17 cellular contexts compared by ENCODE assay signal in genomic region chr17:9285602-9286001, GRCh38.
DNase-seq lines count a peak whose midpoint lies in the region; ATAC-seq and TF ChIP-seq lines count a peak whose summit lies in the region.
"Had no signal": no experiment of that assay in that cellular context is flagged by ENCODE, and none has a peak within 500 bp of the region (broad histone marks: within the 10 kb centered on the region; RNA-seq: fewer than 3 reads in every experiment).

No MANE protein-coding gene starts in this region.

- DNase-seq in AG10803 (ENCODE audit: low read depth): peak; percentile 78
- no peak for DNase-seq in MG63
- peak; percentile 26 for DNase-seq in fibroblast of villous mesenchyme (ENCODE audit: low read depth)
- DNase-seq in NOMO-1 (lab: John Stamatoyannopoulos, UW; ENCODE audit: unreplicated experiment in 2 of 2): no peak
- DNase-seq in mammary epithelial cell: no peak
- DNase-seq: ACHN, HCEC 1CT, Karpas-422, NCI-H1417, NCI-H1930, NCI-H2171 treated with DMSO at 0.1 percent for 48 hours, NCI-H510A, NCI-H82, SHP77 had no signal

- no peaks in the 10 kb centered on the region for H4K20me1 ChIP-seq in mammary epithelial cell (ENCODE audit: insufficient read depth, low read length)

- peaks cover 6% of the 10 kb centered on the region for H3K4me1 ChIP-seq in skeletal muscle satellite cell (ENCODE audit: control insufficient read depth, insufficient read depth, low read length)
- H3K4me1 ChIP-seq in mammary epithelial cell (ENCODE audit: insufficient read depth, low read length): peaks cover 9% of the 10 kb centered on the region

- no peak for ATAC-seq in GM21529 (IDR thresholded peaks at IDR 0.05; ENCODE audit: unreplicated experiment)
- ATAC-seq: HepG2 had no signal

- TF ChIP-seq CTCF in AG10803 (conservative IDR thresholded peaks at IDR 0.05; ENCODE audit: low read length) (no peak), fibroblast of villous mesenchyme (IDR thresholded peaks at IDR 0.05; ENCODE audit: insufficient read depth, low read depth, low read length) (no peak), mammary epithelial cell (conservative IDR thresholded peaks at IDR 0.05 in 1 of 2, IDR thresholded peaks at IDR 0.05 in 1 of 2; ENCODE audit: extremely low read depth in 1 of 2, insufficient read depth in 1 of 2, low read depth in 1 of 2, low read length in 2 of 2) (no peak)

- H3K9ac ChIP-seq in skeletal muscle satellite cell (ENCODE audit: low read depth, low read length): no peak overlapping the region
- H3K9ac ChIP-seq in mammary epithelial cell (ENCODE audit: insufficient read depth, low read length): no peak overlapping the region

- intact Hi-C loops in mammary epithelial cell (cut with micrococcal nuclease): no loop called here

- in situ Hi-C loops in mammary epithelial cell (cut with MboI; ENCODE audit: low sequenced_read_pairs in 2 of 2): no loop called here

- H3K79me2 ChIP-seq in mammary epithelial cell (ENCODE audit: insufficient read depth, low read length): no peaks in the 10 kb centered on the region

- no TSS peak for BruUV-seq in mammary epithelial cell (replicated peaks; lab: Mats Ljungman, UMichigan)

- H3K27me3 ChIP-seq in MG63 (no peaks in the 10 kb centered on the region), skeletal muscle satellite cell (ENCODE audit: control insufficient read depth, insufficient read depth, low read length) (no peaks in the 10 kb centered on the region), mammary epithelial cell (ENCODE audit: insufficient read depth, low read length) (no peaks in the 10 kb centered on the region)

- no peak overlapping the region for H2AFZ ChIP-seq in mammary epithelial cell (ENCODE audit: low read depth, low read length)

- CTCF ChIA-PET in mammary epithelial cell (lab: Charles Lee; ENCODE audit: low non-redundant PET): no interaction called here

- no peaks in the 10 kb centered on the region for H3K36me3 ChIP-seq in MG63
- no peaks in the 10 kb centered on the region for H3K36me3 ChIP-seq in skeletal muscle satellite cell (ENCODE audit: insufficient read depth, low read length)
- H3K36me3 ChIP-seq in mammary epithelial cell (ENCODE audit: insufficient read depth, low read length): no peaks in the 10 kb centered on the region

- H3K9me3 ChIP-seq in MG63: no peaks in the 10 kb centered on the region
- no peaks in the 10 kb centered on the region for H3K9me3 ChIP-seq in skeletal muscle satellite cell (replicated peaks; ENCODE audit: low read length)
- H3K9me3 ChIP-seq in mammary epithelial cell (replicated peaks; ENCODE audit: insufficient read depth, low read length): no peaks in the 10 kb centered on the region

- H3K4me2 ChIP-seq in skeletal muscle satellite cell (ENCODE audit: low read length) (peak overlapping the region; percentile 39), mammary epithelial cell (ENCODE audit: insufficient read depth, low read depth, low read length) (no peak overlapping the region)

- dilution Hi-C loops in mammary epithelial cell (cut with HindIII; ENCODE audit: low sequenced_read_pairs): no loop called here

- no peak overlapping the region for H3K27ac ChIP-seq in mammary epithelial cell (ENCODE audit: insufficient read depth, low read depth, low read length)

- WGBS in mammary epithelial cell (ENCODE audit: low coverage, missing lambda C conversion rate): 91% methylated on average over 4 of the region's 4 CpGs

- H3K4me3 ChIP-seq in AG10803 (ENCODE audit: low read length): peak overlapping the region; percentile 50
- peak overlapping the region; percentile 1 for H3K4me3 ChIP-seq in MG63
- no peak overlapping the region for H3K4me3 ChIP-seq in fibroblast of villous mesenchyme (ENCODE audit: low read depth, low read length)
- H3K4me3 ChIP-seq in skeletal muscle satellite cell (ENCODE audit: low read length): no peak overlapping the region
- no peak overlapping the region for H3K4me3 ChIP-seq in mammary epithelial cell (replicated peaks in 1 of 3; ENCODE audit: insufficient read depth in 1 of 3, low read depth in 2 of 3, low read length in 3 of 3)

Comparison
In these comparisons a context has a peak if more than half of its experiments do, and no peak if none do; other contexts are left out.
1. DNase-seq: peak in AG10803 (single experiment) and fibroblast of villous mesenchyme (single experiment); none in MG63 (single experiment), NOMO-1 (0 of 2) and mammary epithelial cell (single experiment).
2. H3K4me3 ChIP-seq: peak in AG10803 (single experiment) and MG63 (single experiment); none in fibroblast of villous mesenchyme (single experiment), skeletal muscle satellite cell (single experiment) and mammary epithelial cell (0 of 3).